9 cellular contexts compared by ENCODE assay signal in genomic region chr1:16709659-16710087, GRCh38. TPM values are rescaled to one million over a fixed set of nuclear protein-coding genes. Genes with fewer than 3 reads are reported as not detected.
DNase-seq lines count a peak whose midpoint lies in the region; ATAC-seq and TF ChIP-seq lines count a peak whose summit lies in the region.
"Not testable (repeated sequence)": the region's sequence is repeated elsewhere in the genome, so short reads cannot be mapped to it uniquely, and the experiment has no call there.
"Had no signal": no experiment of that assay in that cellular context is flagged by ENCODE, and none has a peak within 500 bp of the region (broad histone marks: within the 10 kb centered on the region; RNA-seq: fewer than 3 reads in every experiment).

No MANE protein-coding gene starts in this region.

- not testable (repeated sequence) for H3K27ac ChIP-seq in DND-41 (ENCODE audit: low read length); tibial nerve

- H3K27me3 Mint-ChIP-seq in activated B cell treated with CpG ODN at 0.5 μM for 24 hours; activated naive CD8-positive, alpha-beta T cell treated with anti-CD3 and anti-CD28 coated beads, Interleukin-2, amount 50 U/mL, for 24 hours: not testable (repeated sequence)

- not testable (repeated sequence) for H3K36me3 Mint-ChIP-seq in activated B cell treated with CpG ODN at 0.5 μM for 24 hours (ENCODE audit: low read depth); activated naive CD8-positive, alpha-beta T cell treated with anti-CD3 and anti-CD28 coated beads, Interleukin-2, amount 50 U/mL, for 24 hours (ENCODE audit: low read depth)

- peak; percentile 91 for ATAC-seq in DND-41 (ENCODE audit: insufficient read depth, low read depth)
- peak; percentile 85 for ATAC-seq in activated B cell treated with CpG ODN at 0.5 μM for 24 hours (ENCODE audit: low read depth)
- peak; percentile 78 for ATAC-seq in activated naive CD8-positive, alpha-beta T cell treated with anti-CD3 and anti-CD28 coated beads, Interleukin-2, amount 50 U/mL, for 24 hours
- peak; percentile 83 for ATAC-seq in mucosa of descending colon

- H3K27me3 ChIP-seq in DND-41 (ENCODE audit: insufficient read depth, low read length, poor library complexity): not testable (repeated sequence)
- peaks cover 0 to 15% of the 10 kb centered on the region in 2 donors for H3K27me3 ChIP-seq in tibial nerve

- TF ChIP-seq CTCF in DND-41 (IDR thresholded peaks at IDR 0.05; ENCODE audit: borderline replicate concordance, extremely low read depth, low read length, poor library complexity, severe bottlenecking); activated B cell treated with CpG ODN at 0.5 μM for 24 hours (IDR thresholded peaks at IDR 0.05): not testable (repeated sequence)
- TF ChIP-seq CTCF in HFF-Myc (IDR thresholded peaks at IDR 0.05; ENCODE audit: low read depth, low read length, missing control alignments) (peak; percentile 34), foreskin fibroblast (IDR thresholded peaks at IDR 0.05; ENCODE audit: low read depth, low read length) (peak; percentile 9), mucosa of descending colon (IDR thresholded peaks at IDR 0.05) (peak; percentile 58), tibial nerve (IDR thresholded peaks at IDR 0.05) (peak in 3 of 5 experiments; percentile 16 to 81 (median 17))

- not testable (repeated sequence) for H2AFZ ChIP-seq in DND-41 (ENCODE audit: low read depth, low read length)

- H3K4me1 Mint-ChIP-seq in activated B cell treated with CpG ODN at 0.5 μM for 24 hours; activated naive CD8-positive, alpha-beta T cell treated with anti-CD3 and anti-CD28 coated beads, Interleukin-2, amount 50 U/mL, for 24 hours: not testable (repeated sequence)

- not testable (repeated sequence) for DNase-seq in DND-41; HFF-Myc (ENCODE audit: extremely low read depth, low read depth); activated B cell treated with CpG ODN at 0.5 μM for 24 hours; foreskin fibroblast; tibial nerve (ENCODE audit: low spot score in 2 of 2)
- DNase-seq in NCI-H2171 treated with DMSO at 0.1 percent for 48 hours (lab: John Stamatoyannopoulos, UW) (peak; percentile 87), mucosa of descending colon (peak; percentile 7 to 65 (median 50))
- DNase-seq in activated naive CD8-positive, alpha-beta T cell treated with anti-CD3 and anti-CD28 coated beads, Interleukin-2, amount 50 U/mL, for 24 hours: peak; percentile 42

- H3K79me2 ChIP-seq in DND-41 (ENCODE audit: insufficient read depth, low read length): not testable (repeated sequence)

- H3K9me3 ChIP-seq in DND-41 (ENCODE audit: insufficient read depth, low read length, severe bottlenecking); mucosa of descending colon; tibial nerve: not testable (repeated sequence)

- POLR2A ChIA-PET in activated B cell treated with CpG ODN at 0.5 μM for 24 hours (lab: Charles Lee): not testable (repeated sequence)

- not testable (repeated sequence) for H3K36me3 ChIP-seq in DND-41 (ENCODE audit: insufficient read depth, low read length); mucosa of descending colon (ENCODE audit: low read depth); tibial nerve

- WGBS in tibial nerve, 2 donors: 31 to 38% methylated on average over 2 to 3 of the region's 3 CpGs

- H3K9me3 Mint-ChIP-seq in activated B cell treated with CpG ODN at 0.5 μM for 24 hours; activated naive CD8-positive, alpha-beta T cell treated with anti-CD3 and anti-CD28 coated beads, Interleukin-2, amount 50 U/mL, for 24 hours: not testable (repeated sequence)

- not testable (repeated sequence) for H3K4me2 ChIP-seq in DND-41 (ENCODE audit: insufficient read depth, low read length)

- not testable (repeated sequence) for H3K4me3 ChIP-seq in DND-41 (ENCODE audit: low read depth in 1 of 2, low read length in 2 of 2); HFF-Myc (replicated peaks; ENCODE audit: low read depth, low read length); foreskin fibroblast (ENCODE audit: low read depth in 1 of 2, low read length in 2 of 2); mucosa of descending colon; tibial nerve

- TF ChIP-seq POLR2A in tibial nerve (IDR thresholded peaks at IDR 0.05): not testable (repeated sequence)

- H3K27ac Mint-ChIP-seq in activated B cell treated with CpG ODN at 0.5 μM for 24 hours; activated naive CD8-positive, alpha-beta T cell treated with anti-CD3 and anti-CD28 coated beads, Interleukin-2, amount 50 U/mL, for 24 hours: not testable (repeated sequence)

- not testable (repeated sequence) for H4K20me1 ChIP-seq in DND-41 (ENCODE audit: insufficient read depth, low read length)

- CTCF ChIA-PET in activated B cell treated with CpG ODN at 0.5 μM for 24 hours (lab: Charles Lee): interaction anchor here (0.8 to 1.3 kb wide), 2 partner anchors 89 to 336 kb away, joined by 4 to 6 read pairs; no protein-coding TSS in a partner anchor

- not testable (repeated sequence) for H3K9ac ChIP-seq in DND-41 (ENCODE audit: low read depth, low read length)

- not testable (repeated sequence) for H3K4me1 ChIP-seq in DND-41 (ENCODE audit: insufficient read depth, low read length); mucosa of descending colon (ENCODE audit: low read depth); tibial nerve

- TF ChIP-seq EP300 in tibial nerve (IDR thresholded peaks at IDR 0.05): not testable (repeated sequence)

- intact Hi-C loops in activated B cell treated with CpG ODN at 0.5 μM for 24 hours (cut with micrococcal nuclease); mucosa of descending colon (cut with DNase I, micrococcal nuclease): not testable (repeated sequence)

- H3K4me3 Mint-ChIP-seq in activated B cell treated with CpG ODN at 0.5 μM for 24 hours; activated naive CD8-positive, alpha-beta T cell treated with anti-CD3 and anti-CD28 coated beads, Interleukin-2, amount 50 U/mL, for 24 hours: not testable (repeated sequence)

RNA-seq across cellular contexts. Expression of gene RNU1-4, which starts 30.6 kb away (rescaled TPM):
- total RNA-seq in activated B cell treated with CpG ODN at 0.5 μM for 24 hours (3,526 and 4,195 TPM in 2 replicates), mucosa of descending colon (1,000 to 10,000 TPM; 2,195 to 6,222 (median 2,378) TPM), tibial nerve (under 1 TPM; under 0.01 TPM)
- total RNA-seq: HT1080 had no signal

RNA-seq across cellular contexts. Expression of gene RNU1-3, which starts 42.9 kb away (rescaled TPM):
- total RNA-seq in activated B cell treated with CpG ODN at 0.5 μM for 24 hours (3,526 and 4,195 TPM in 2 replicates), mucosa of descending colon (1,000 to 10,000 TPM; 2,195 to 6,222 (median 2,378) TPM), tibial nerve (under 1 TPM; under 0.01 TPM)
- total RNA-seq: HT1080 had no signal

Comparison
In these comparisons a context has a peak if more than half of its experiments do, and no peak if none do; other contexts are left out.
1. RNA of gene RNU1-4, which starts 30.6 kb away (total RNA-seq): 3,526 to 4,195 TPM in activated B cell treated with CpG ODN at 0.5 μM for 24 hours and 2,195 to 6,222 TPM in mucosa of descending colon; under 0.01 TPM in tibial nerve; every median in the first group is over 1,000 times any median in the second.
2. RNA of gene RNU1-3, which starts 42.9 kb away (total RNA-seq): 3,526 to 4,195 TPM in activated B cell treated with CpG ODN at 0.5 μM for 24 hours and 2,195 to 6,222 TPM in mucosa of descending colon; under 0.01 TPM in tibial nerve; every median in the first group is over 1,000 times any median in the second.
3. Peak in every context shown above with its lines, with median percentiles within 50 percentile points of each other: ATAC-seq.